In genomic region chr17:28041068-28041843, GRCh38 we compare ENCODE assay signal across 8 cellular contexts. TPM values are rescaled to one million over a fixed set of nuclear protein-coding genes. Genes with fewer than 3 reads are reported as not detected.
DNase-seq lines count a peak whose midpoint lies in the region; TF ChIP-seq lines count a peak whose summit lies in the region.

No MANE protein-coding gene starts in this region.

- peaks cover 42% of the 10 kb centered on the region for H3K4me1 Mint-ChIP-seq in nephron progenitor cell
- H3K4me1 Mint-ChIP-seq in stimulated activated naive CD8-positive, alpha-beta T cell treated with anti-CD3 and anti-CD28 coated beads, Interleukin-15, Interleukin-2, amounts not matched to agents 100 ng/mL and 50 ng/mL, for 24 hours (ENCODE audit: low read depth), result peaks cover 62% of the 10 kb centered on the region

- DNase-seq in G401 (ENCODE audit: low spot score) (peak; percentile 100), HAP-1 (ENCODE audit: low spot score in 2 of 2) (peak; percentile 99 to 100), MG63 (peak; percentile 100), SHP77 (lab: John Stamatoyannopoulos, UW) (peak; percentile 97 to 99), activated gamma-delta T cell (lab: John Stamatoyannopoulos, UW) (peak; percentile 98), fibroblast of the conjunctiva (ENCODE audit: low read depth) (peak; percentile 100), nephron progenitor cell (peak; percentile 100)

- H3K36me3 ChIP-seq in HAP-1 (replicated peaks), result no peaks in the 10 kb centered on the region
- peaks cover 34% of the 10 kb centered on the region for H3K36me3 ChIP-seq in MG63

- H3K27ac Mint-ChIP-seq in nephron progenitor cell, result peak overlapping the region; percentile 94
- H3K27ac Mint-ChIP-seq in stimulated activated naive CD8-positive, alpha-beta T cell treated with anti-CD3 and anti-CD28 coated beads, Interleukin-15, Interleukin-2, amounts not matched to agents 100 ng/mL and 50 ng/mL, for 24 hours, result peak overlapping the region; percentile 73

- peak overlapping the region; percentile 96 for H3K4me3 Mint-ChIP-seq in nephron progenitor cell
- peak overlapping the region; percentile 87 for H3K4me3 Mint-ChIP-seq in stimulated activated naive CD8-positive, alpha-beta T cell treated with anti-CD3 and anti-CD28 coated beads, Interleukin-15, Interleukin-2, amounts not matched to agents 100 ng/mL and 50 ng/mL, for 24 hours

- H3K4me1 ChIP-seq in HAP-1, result peaks cover 26% of the 10 kb centered on the region

- H3K9me3 Mint-ChIP-seq in nephron progenitor cell, result peaks cover 13% of the 10 kb centered on the region
- no peaks in the 10 kb centered on the region for H3K9me3 Mint-ChIP-seq in stimulated activated naive CD8-positive, alpha-beta T cell treated with anti-CD3 and anti-CD28 coated beads, Interleukin-15, Interleukin-2, amounts not matched to agents 100 ng/mL and 50 ng/mL, for 24 hours

- TF ChIP-seq CTCF in nephron progenitor cell (IDR thresholded peaks at IDR 0.05), result no peak

- peak overlapping the region; percentile 77 for H3K4me3 ChIP-seq in HAP-1
- H3K4me3 ChIP-seq in MG63, result peak overlapping the region; percentile 81

- H3K27me3 Mint-ChIP-seq in nephron progenitor cell (ENCODE audit: low read depth, poor library complexity), result peaks cover 4% of the 10 kb centered on the region
- H3K27me3 Mint-ChIP-seq in stimulated activated naive CD8-positive, alpha-beta T cell treated with anti-CD3 and anti-CD28 coated beads, Interleukin-15, Interleukin-2, amounts not matched to agents 100 ng/mL and 50 ng/mL, for 24 hours, result no peaks in the 10 kb centered on the region

- H3K9me3 ChIP-seq in HAP-1 (no peaks in the 10 kb centered on the region), MG63 (peaks cover 3% of the 10 kb centered on the region; the same call in 1 of the 2 replicates)

- no peaks in the 10 kb centered on the region; the same call in 1 of the 2 replicates for H3K27me3 ChIP-seq in HAP-1 (ENCODE audit: low read depth)
- H3K27me3 ChIP-seq in MG63, result no peaks in the 10 kb centered on the region

- peaks cover 17% of the 10 kb centered on the region for H3K36me3 Mint-ChIP-seq in nephron progenitor cell (ENCODE audit: low read depth)
- H3K36me3 Mint-ChIP-seq in stimulated activated naive CD8-positive, alpha-beta T cell treated with anti-CD3 and anti-CD28 coated beads, Interleukin-15, Interleukin-2, amounts not matched to agents 100 ng/mL and 50 ng/mL, for 24 hours (ENCODE audit: low read depth), result no peaks in the 10 kb centered on the region

- in situ Hi-C loops in G401 (cut with HindIII; ENCODE audit: low sequenced_read_pairs) (no loop called here), HAP-1 (cut with MboI; ENCODE audit: low sequenced_read_pairs) (loop anchor here (25.0 kb wide), 2 partner anchors 229 to 371 kb away; partner anchors contain the start of genes NOS2 and SLC46A1)

RNA-seq across cellular contexts. Expression of gene NLK, which starts 1.2 kb away (rescaled TPM):
- 17.2 and 21.8 TPM in 2 replicates for total RNA-seq in G401 (2014; rRNA removed; shearing (Covaris generic))
- total RNA-seq in MG63 (2014; rRNA removed; shearing (Covaris generic); ENCODE audit: low replicate concordance), result 8.5 and 19.2 TPM in 2 replicates

Comparison
In these comparisons a context has a peak if more than half of its experiments do, and no peak if none do; other contexts are left out.
1. Peak in every context shown above with its lines: DNase-seq and H3K4me3 ChIP-seq.